In the genomic region with DNA sequence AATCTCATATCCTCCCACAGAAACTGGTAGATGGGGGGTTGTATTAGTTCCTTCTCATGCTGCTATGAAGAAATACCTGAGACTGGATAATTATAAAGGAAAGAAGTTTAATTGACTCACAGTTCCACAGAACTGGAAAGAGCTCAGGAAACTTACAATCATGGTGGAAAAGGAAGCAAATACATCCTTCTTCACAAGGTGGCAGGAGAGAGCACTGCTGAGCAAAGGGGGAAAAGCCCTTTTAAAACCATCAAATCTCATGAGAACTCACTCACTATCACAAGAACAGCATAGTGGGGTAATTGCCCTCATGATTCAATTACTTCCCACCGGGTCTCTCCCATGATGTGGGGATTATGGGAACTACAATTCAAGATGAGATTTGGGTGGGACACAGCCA, we compare ENCODE assay signal across 11 cellular contexts.
DNase-seq lines count a peak whose midpoint lies in the region; ATAC-seq and TF ChIP-seq lines count a peak whose summit lies in the region.
"Had no signal": no experiment of that assay in that cellular context is flagged by ENCODE, and none has a peak within 500 bp of the region (broad histone marks: within the 10 kb centered on the region; RNA-seq: fewer than 3 reads in every experiment).

No MANE protein-coding gene starts in this region.

- H3K36me3 ChIP-seq in left ventricle myocardium inferior (no peaks in the 10 kb centered on the region), right atrium auricular region (no peaks in the 10 kb centered on the region)
- H3K36me3 ChIP-seq: sigmoid colon had no signal

- ATAC-seq in omental fat pad (ENCODE audit: low FRiP score) = no peak
- ATAC-seq in GM19035 (IDR thresholded peaks at IDR 0.05; ENCODE audit: unreplicated experiment) = no peak
- ATAC-seq: left lobe of liver had no signal

- H3K4me1 ChIP-seq in left ventricle myocardium inferior = no peaks in the 10 kb centered on the region
- no peaks in the 10 kb centered on the region for H3K4me1 ChIP-seq in right atrium auricular region
- H3K4me1 ChIP-seq: sigmoid colon had no signal

- TF ChIP-seq CTCF in left ventricle myocardium inferior (IDR thresholded peaks at IDR 0.05; ENCODE audit: borderline replicate concordance) (peak; percentile 34), right atrium auricular region (IDR thresholded peaks at IDR 0.05) (peak in 1 of 2 donors; percentile 41), epithelial cell of esophagus (IDR thresholded peaks at IDR 0.05; ENCODE audit: insufficient read depth, low read depth, low read length, missing control alignments) (peak; percentile 64), omental fat pad (IDR thresholded peaks at IDR 0.05) (no peak)

- H3K4me3 ChIP-seq in left ventricle myocardium inferior (no peak overlapping the region), right atrium auricular region (no peak overlapping the region), epithelial cell of esophagus (ENCODE audit: low read length) (no peak overlapping the region)
- H3K4me3 ChIP-seq: sigmoid colon had no signal

- no peak for DNase-seq in left ventricle myocardium inferior
- no peak for DNase-seq in right atrium auricular region (ENCODE audit: low spot score)
- DNase-seq in NCI-H69 (lab: John Stamatoyannopoulos, UW) = peak; percentile 72
- DNase-seq in epithelial cell of esophagus (ENCODE audit: low read depth) = peak; percentile 12
- DNase-seq in omental fat pad (ENCODE audit: low spot score) = no peak
- DNase-seq in inferior parietal cortex (ENCODE audit: extremely low spot score) = no peak
- no peak for DNase-seq in NCI-H345 treated with DMSO at 0.1 percent for 48 hours (lab: John Stamatoyannopoulos, UW; ENCODE audit: unreplicated experiment)
- DNase-seq: effector CD4-positive, alpha-beta T cell; sigmoid colon had no signal

- H3K27ac ChIP-seq in left ventricle myocardium inferior (replicated peaks) (no peak overlapping the region), right atrium auricular region (no peak overlapping the region)
- H3K27ac ChIP-seq: sigmoid colon had no signal

- H3K27me3 ChIP-seq in left ventricle myocardium inferior (ENCODE audit: low read depth) = no peaks in the 10 kb centered on the region
- no peaks in the 10 kb centered on the region for H3K27me3 ChIP-seq in right atrium auricular region
- H3K27me3 ChIP-seq: sigmoid colon had no signal

- intact Hi-C loops in left ventricle myocardium inferior (cut with micrococcal nuclease) = no loop called here

- H3K9me3 ChIP-seq in left ventricle myocardium inferior (replicated peaks) (no peaks in the 10 kb centered on the region), right atrium auricular region (no peaks in the 10 kb centered on the region)
- H3K9me3 ChIP-seq: sigmoid colon had no signal

Comparison
In these comparisons a context has a peak if more than half of its experiments do, and no peak if none do; other contexts are left out.
1. DNase-seq: peak in NCI-H69 (single experiment) and epithelial cell of esophagus (single experiment); none in left ventricle myocardium inferior (single experiment), right atrium auricular region (single experiment), omental fat pad (single experiment), inferior parietal cortex (single experiment) and NCI-H345 treated with DMSO at 0.1 percent for 48 hours (single experiment).
2. CTCF ChIP-seq: peak in left ventricle myocardium inferior (single experiment) and epithelial cell of esophagus (single experiment); none in omental fat pad (0 of 3).